Comparison of ENCODE assay signal across 8 cellular contexts in the genomic region with DNA sequence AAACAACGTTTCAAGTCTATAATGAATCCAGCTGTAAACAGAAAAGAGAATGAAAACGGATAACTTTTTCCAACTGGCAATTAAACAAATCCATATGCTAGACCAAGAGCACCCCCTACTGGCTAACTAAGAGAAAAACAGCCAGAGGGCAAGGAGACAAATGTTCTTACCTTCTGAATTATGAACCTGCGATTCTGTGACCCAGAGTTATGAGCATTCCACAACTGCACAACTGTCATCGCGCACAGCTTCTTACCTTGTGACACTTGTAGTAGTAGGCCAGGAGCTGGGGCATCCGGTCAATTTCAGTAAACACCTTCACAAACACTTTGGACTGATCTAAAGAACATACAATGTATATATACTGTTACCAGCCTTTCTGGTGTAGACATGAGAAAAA. TPM values are rescaled to one million over a fixed set of nuclear protein-coding genes. Genes with fewer than 3 reads are reported as not detected.
DNase-seq lines count a peak whose midpoint lies in the region; ATAC-seq and TF ChIP-seq lines count a peak whose summit lies in the region.

No MANE protein-coding gene starts in this region.

- no peaks in the 10 kb centered on the region for H3K4me1 ChIP-seq in HEK293 (ENCODE audit: control insufficient read depth, insufficient read depth, low read length)

- ATAC-seq in stimulated activated naive CD8-positive, alpha-beta T cell treated with anti-CD3 and anti-CD28 coated beads, Interleukin-15, amount 100 ng/mL, for 72 hours: no peak
- no peak for ATAC-seq in GM18909 (IDR thresholded peaks at IDR 0.05; ENCODE audit: poor library complexity, unreplicated experiment)
- ATAC-seq in HG02763 (IDR thresholded peaks at IDR 0.05; ENCODE audit: unreplicated experiment): no peak

- no peaks in the 10 kb centered on the region for H3K27me3 Mint-ChIP-seq in immature natural killer cell (ENCODE audit: low read depth in 3 of 3)
- H3K27me3 Mint-ChIP-seq in stimulated activated naive CD8-positive, alpha-beta T cell treated with anti-CD3 and anti-CD28 coated beads, Interleukin-15, amount 100 ng/mL, for 72 hours: no peaks in the 10 kb centered on the region

- TF ChIP-seq CTCF in HEK293 (tag by site-specific recombination; IDR thresholded peaks at IDR 0.05): peak; percentile 66

- no peak overlapping the region for H3K27ac Mint-ChIP-seq in immature natural killer cell
- no peak overlapping the region for H3K27ac Mint-ChIP-seq in stimulated activated naive CD8-positive, alpha-beta T cell treated with anti-CD3 and anti-CD28 coated beads, Interleukin-15, amount 100 ng/mL, for 72 hours

- CTCF ChIA-PET in HEK293 (lab: Yijun Ruan, JAX): interaction anchor here (0.5 to 6.3 kb wide), 59 partner anchors 9 to 1824 kb away, joined by 3 to 174 read pairs (median 4); a partner anchor contains a TSS

- H3K9me3 ChIP-seq in HEK293 (ENCODE audit: control insufficient read depth, insufficient read depth, low read depth, low read length): no peaks in the 10 kb centered on the region

- H3K4me3 Mint-ChIP-seq in immature natural killer cell: no peak overlapping the region
- H3K4me3 Mint-ChIP-seq in stimulated activated naive CD8-positive, alpha-beta T cell treated with anti-CD3 and anti-CD28 coated beads, Interleukin-15, amount 100 ng/mL, for 72 hours: no peak overlapping the region

- peaks cover 9 to 31% (median 14%) of the 10 kb centered on the region in 3 donors for H3K36me3 Mint-ChIP-seq in immature natural killer cell

- no peaks in the 10 kb centered on the region for H3K9me3 Mint-ChIP-seq in immature natural killer cell
- H3K9me3 Mint-ChIP-seq in stimulated activated naive CD8-positive, alpha-beta T cell treated with anti-CD3 and anti-CD28 coated beads, Interleukin-15, amount 100 ng/mL, for 72 hours: no peaks in the 10 kb centered on the region

- H3K4me1 Mint-ChIP-seq in immature natural killer cell: peaks cover 2 to 6% of the 10 kb centered on the region in 2 donors
- no peaks in the 10 kb centered on the region for H3K4me1 Mint-ChIP-seq in stimulated activated naive CD8-positive, alpha-beta T cell treated with anti-CD3 and anti-CD28 coated beads, Interleukin-15, amount 100 ng/mL, for 72 hours

- no peak overlapping the region for H3K4me3 ChIP-seq in HEK293 (ENCODE audit: low read depth, low read length)

- POLR2A ChIA-PET in HEK293 (lab: Yijun Ruan, JAX): no interaction called here

- DNase-seq in DMS114 treated with DMSO at 0.1 percent for 48 hours (lab: John Stamatoyannopoulos, UW; ENCODE audit: unreplicated experiment) (peak; percentile 43), NCI-H524 (lab: John Stamatoyannopoulos, UW) (peak; percentile 13 to 78), astrocyte of the hippocampus (ENCODE audit: low read depth, low spot score) (peak; percentile 72), immature natural killer cell (peak; percentile 43 to 61 (median 43))
- peak; percentile 16 to 34 for DNase-seq in stimulated activated naive CD8-positive, alpha-beta T cell treated with anti-CD3 and anti-CD28 coated beads, Interleukin-15, amount 100 ng/mL, for 72 hours

- H3K27ac ChIP-seq in HEK293 (ENCODE audit: extremely low read depth, low read depth, low read length): no peak overlapping the region

- peaks cover 20 to 59% of the 10 kb centered on the region in 2 experiments for H3K36me3 ChIP-seq in HEK293 (ENCODE audit: control insufficient read depth in 2 of 2, insufficient read depth in 1 of 2, low read length in 2 of 2)

TF ChIP-seq in HEK293, 187 proteins besides CTCF, POLR2A, EP300 and RAD21:
- TF ChIP-seq ZBTB17 (tag by site-specific recombination; IDR thresholded peaks at IDR 0.05): 0 out of 2 replicates have a peak, but pooled peaks have one; percentile 17
- peak; percentile 10; the same call in 1 of the 2 replicates for TF ChIP-seq PRDM1 (tag by site-specific recombination; IDR thresholded peaks at IDR 0.05)
- peak; percentile 95 for TF ChIP-seq ZNF654 (tag by site-specific recombination; IDR thresholded peaks at IDR 0.05; ENCODE audit: low read depth)
- peak; percentile 37; the same call in 1 of the 2 replicates for TF ChIP-seq IKZF3 (tag by site-specific recombination; IDR thresholded peaks at IDR 0.05)
- no peak for TF ChIP-seq ZNF19 (tag by site-specific recombination; IDR thresholded peaks at IDR 0.05; ENCODE audit: low read depth)

RNA-seq across cellular contexts. Expression of a gene that starts 18.6 kb away (rescaled TPM):
- polyA plus RNA-seq in immature natural killer cell: 10 to 100 TPM in 2 of 3 donors, 1 to 10 TPM in 1; 9.5 to 21.7 (median 12.0) TPM
